ENCODE assay signal across 1 cellular context in genomic region chrX:132426695-132427281, GRCh38.
TF ChIP-seq lines count a peak whose summit lies in the region.

No MANE protein-coding gene starts in this region.

TF ChIP-seq in HepG2, 621 proteins besides CTCF, POLR2A, EP300 and RAD21 (continued from another document):
- TF ChIP-seq PITX1 (CRISPR knock-in tag; IDR thresholded peaks at IDR 0.05) (no peak), SNAPC4 (CRISPR knock-in tag; IDR thresholded peaks at IDR 0.05) (no peak), POLR2AphosphoS5 (IDR thresholded peaks at IDR 0.05; ENCODE audit: low read depth, low read length) (no peak), NFYC (CRISPR knock-in tag; IDR thresholded peaks at IDR 0.05) (no peak), ZNF530 (CRISPR knock-in tag; IDR thresholded peaks at IDR 0.05; ENCODE audit: low read depth) (no peak), RNF2 (conservative IDR thresholded peaks at IDR 0.05; ENCODE audit: low read depth) (no peak), ZNF557 (CRISPR knock-in tag; IDR thresholded peaks at IDR 0.05) (no peak), GMEB2 (CRISPR knock-in tag; IDR thresholded peaks at IDR 0.05; ENCODE audit: low read depth) (no peak), MXI1 (IDR thresholded peaks at IDR 0.05; ENCODE audit: borderline replicate concordance, low read depth, low read length) (no peak), ZC3H13 (CRISPR knock-in tag; IDR thresholded peaks at IDR 0.05) (no peak), HNRNPK (IDR thresholded peaks at IDR 0.05; ENCODE audit: low read depth, low read length, poor library complexity, severe bottlenecking) (no peak), ZNF710 (CRISPR knock-in tag; IDR thresholded peaks at IDR 0.05; ENCODE audit: borderline replicate concordance) (no peak)
